Comparison of ENCODE assay signal across 8 cellular contexts in the genomic region with DNA sequence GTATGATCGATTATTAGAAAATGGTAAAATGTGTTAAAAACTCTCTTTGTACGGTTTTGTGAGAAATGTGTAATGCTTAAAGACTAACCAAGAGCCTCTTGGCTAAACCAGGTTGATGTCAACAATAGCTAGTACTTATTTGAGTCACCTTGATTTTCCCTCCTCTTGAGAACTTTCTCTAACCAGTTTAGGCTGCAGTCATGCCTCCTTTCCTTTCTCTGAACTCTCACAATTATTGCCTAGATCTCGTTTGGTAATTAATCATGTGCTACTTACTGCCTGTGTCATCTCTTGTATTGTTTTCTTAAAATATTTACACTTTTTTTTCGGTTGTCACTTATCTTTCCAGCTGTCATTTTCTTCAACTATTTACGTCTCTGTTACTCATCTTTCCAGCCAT. TPM values are rescaled to one million over a fixed set of nuclear protein-coding genes. Genes with fewer than 3 reads are reported as not detected.
DNase-seq lines count a peak whose midpoint lies in the region; ATAC-seq and TF ChIP-seq lines count a peak whose summit lies in the region.

No MANE protein-coding gene starts in this region.

- intact Hi-C loops in tibial artery (cut with DNase I; ENCODE audit: low total_unique reads), result loop anchor here (2.0 kb wide), 1 partner anchor 625 kb away; no protein-coding TSS in a partner anchor

- H3K27me3 ChIP-seq in GM06990 (replicated peaks; ENCODE audit: control insufficient read depth, insufficient read depth, low read length) (no peaks in the 10 kb centered on the region), NT2/D1 (ENCODE audit: insufficient read depth, insufficient read length) (peaks cover 10% of the 10 kb centered on the region), tibial artery (no peaks in the 10 kb centered on the region)

- peak overlapping the region; percentile 98 for H3K9ac ChIP-seq in NT2/D1 (ENCODE audit: insufficient read length, low read depth)

- H3K4me1 ChIP-seq in NT2/D1 (ENCODE audit: insufficient read depth, insufficient read length) (no peaks in the 10 kb centered on the region), tibial artery (peaks cover 0 to 31% (median 10%) of the 10 kb centered on the region in 4 donors)

- DNase-seq in GM06990 (ENCODE audit: extremely low read depth, insufficient read length), result peak; percentile 55
- DNase-seq in NT2/D1 (ENCODE audit: low read depth, low spot score), result no peak
- no peak for DNase-seq in fibroblast of the aortic adventitia (ENCODE audit: low read depth)
- DNase-seq in tibial artery, result no peak
- DNase-seq in kidney glomerular epithelial cell (lab: John Stamatoyannopoulos, UW), result no peak
- no peak for DNase-seq in activated effector memory CD4-positive, alpha-beta T cell treated with anti-CD3 and anti-CD28 coated beads, Interleukin-2, amount 50 U/mL, for 16 hours

- H3K9me3 ChIP-seq in NT2/D1 (ENCODE audit: insufficient read depth, low read length) (no peaks in the 10 kb centered on the region), tibial artery (no peaks in the 10 kb centered on the region)

- TF ChIP-seq CTCF in GM06990 (IDR thresholded peaks at IDR 0.05; ENCODE audit: insufficient read depth, low read length, poor library complexity, severe bottlenecking), result no peak
- TF ChIP-seq CTCF in fibroblast of the aortic adventitia (IDR thresholded peaks at IDR 0.05; ENCODE audit: insufficient read depth, low read length), result no peak
- TF ChIP-seq CTCF in tibial artery (IDR thresholded peaks at IDR 0.05), result no peak

- ATAC-seq in GM21529 (IDR thresholded peaks at IDR 0.05; ENCODE audit: unreplicated experiment) (peak; percentile 32), HG02970 (IDR thresholded peaks at IDR 0.05; ENCODE audit: low FRiP score, unreplicated experiment) (no peak)

- peak overlapping the region in 1 of 2 donors; percentile 95 for H3K27ac ChIP-seq in tibial artery

- H3K4me3 ChIP-seq in GM06990 (replicated peaks; ENCODE audit: low read depth, low read length) (peak overlapping the region; percentile 93), NT2/D1 (ENCODE audit: insufficient read length, low read depth) (peak overlapping the region; percentile 84), fibroblast of the aortic adventitia (ENCODE audit: low read depth, low read length) (peak overlapping the region; percentile 96), tibial artery (peak overlapping the region; percentile 86 to 89)

- H3K36me3 ChIP-seq in GM06990 (ENCODE audit: control insufficient read depth, insufficient read depth, low read length) (no peaks in the 10 kb centered on the region), NT2/D1 (ENCODE audit: insufficient read depth, insufficient read length, low read length) (peaks cover 3% of the 10 kb centered on the region), tibial artery (no peaks in the 10 kb centered on the region)

RNA-seq across cellular contexts. Expression of a gene that starts 1.1 kb away (rescaled TPM):
- total RNA-seq in fibroblast of the aortic adventitia (ENCODE audit: low replicate concordance), result 22.4 and 31.7 TPM in 2 replicates
